In genomic region chr16:27326251-27326650, GRCh38 we compare ENCODE assay signal across 1 cellular context.
TF ChIP-seq lines count a peak whose summit lies in the region.

No MANE protein-coding gene starts in this region.

TF ChIP-seq in HepG2, 621 proteins besides CTCF, POLR2A, EP300 and RAD21:
- no peak for TF ChIP-seq ZNF598 (CRISPR knock-in tag; IDR thresholded peaks at IDR 0.05; ENCODE audit: borderline replicate concordance)
- no peak for TF ChIP-seq HNF1A (IDR thresholded peaks at IDR 0.05; ENCODE audit: low read depth)
- no peak for TF ChIP-seq HNF1A (CRISPR knock-in tag; IDR thresholded peaks at IDR 0.05; ENCODE audit: borderline replicate concordance)
- no peak for TF ChIP-seq HNF1B (CRISPR knock-in tag; IDR thresholded peaks at IDR 0.05)
- peak; percentile 79 for TF ChIP-seq ZNF770 (CRISPR knock-in tag; IDR thresholded peaks at IDR 0.05)
- TF ChIP-seq THAP9 (CRISPR knock-in tag; IDR thresholded peaks at IDR 0.05; ENCODE audit: borderline replicate concordance) = 0 out of 2 replicates have a peak, but pooled peaks have one; percentile 10
- no peak for TF ChIP-seq ZNF547 (CRISPR knock-in tag; IDR thresholded peaks at IDR 0.05)
- TF ChIP-seq ZNF501 (CRISPR knock-in tag; IDR thresholded peaks at IDR 0.05) = 0 out of 2 replicates have a peak, but pooled peaks have one; percentile 12
- no peak for TF ChIP-seq ZNF607 (CRISPR knock-in tag; IDR thresholded peaks at IDR 0.05; ENCODE audit: borderline replicate concordance)
- TF ChIP-seq ZFP91 (CRISPR knock-in tag; IDR thresholded peaks at IDR 0.05; ENCODE audit: borderline replicate concordance) = peak; percentile 17; the same call in 1 of the 2 replicates
- no peak for TF ChIP-seq ZNF614 (CRISPR knock-in tag; IDR thresholded peaks at IDR 0.05; ENCODE audit: borderline replicate concordance)
- no peak for TF ChIP-seq SETDB1 (CRISPR knock-in tag; IDR thresholded peaks at IDR 0.05; ENCODE audit: borderline replicate concordance)
- TF ChIP-seq ETV5 (CRISPR knock-in tag; IDR thresholded peaks at IDR 0.05; ENCODE audit: borderline replicate concordance) = no peak
- no peak for TF ChIP-seq CBX5 (CRISPR knock-in tag; IDR thresholded peaks at IDR 0.05; ENCODE audit: borderline replicate concordance)
- TF ChIP-seq MYPOP (CRISPR knock-in tag; IDR thresholded peaks at IDR 0.05) = no peak
- TF ChIP-seq RARA (CRISPR knock-in tag; IDR thresholded peaks at IDR 0.05) = no peak
- no peak for TF ChIP-seq TBX2 (CRISPR knock-in tag; IDR thresholded peaks at IDR 0.05; ENCODE audit: borderline replicate concordance)
- TF ChIP-seq PPARG (CRISPR knock-in tag; conservative IDR thresholded peaks at IDR 0.05) = no peak
- TF ChIP-seq EHMT2 (IDR thresholded peaks at IDR 0.05; ENCODE audit: borderline replicate concordance, low read depth, low read length) = no peak
TF ChIP-seq in HepG2: peak in this region for 4.
